28 cellular contexts compared by ENCODE assay signal in genomic region chr4:56680266-56680665, GRCh38. TPM values are rescaled to one million over a fixed set of nuclear protein-coding genes. Genes with fewer than 3 reads are reported as not detected.
DNase-seq lines count a peak whose midpoint lies in the region; ATAC-seq and TF ChIP-seq lines count a peak whose summit lies in the region.
"Had no signal": no experiment of that assay in that cellular context is flagged by ENCODE, and none has a peak within 500 bp of the region (broad histone marks: within the 10 kb centered on the region; RNA-seq: fewer than 3 reads in every experiment).

No MANE protein-coding gene starts in this region.

- no peaks in the 10 kb centered on the region for H3K36me3 ChIP-seq in hepatocyte (replicated peaks; ENCODE audit: insufficient read depth, low read depth)
- no peaks in the 10 kb centered on the region for H3K36me3 ChIP-seq in suprapubic skin
- H3K36me3 ChIP-seq: BLaER1 treated with 17β-estradiol and CSF1 and Interleukin-3, amounts not matched to agents 10 nM and 100 nM; HAP-1 had no signal

- CTCF ChIA-PET in activated CD8-positive, alpha-beta T cell treated with anti-CD3 and anti-CD28 coated beads for 36 hours (lab: Charles Lee): interaction anchor here (1.2 to 2.3 kb wide), 4 partner anchors 9 to 104 kb away, joined by 3 to 8 read pairs (median 4); no protein-coding TSS in a partner anchor

- no peak overlapping the region for H3K27ac Mint-ChIP-seq in activated T-helper 17 cell treated with anti-CD3 and anti-CD28 coated beads, Interleukin-2, amount 50 U/mL, for 72 hours
- no peak overlapping the region for H3K27ac Mint-ChIP-seq in glutamatergic neuron (ENCODE audit: unreplicated experiment)
- no peak overlapping the region for H3K27ac Mint-ChIP-seq in activated CD8-positive, alpha-beta T cell treated with anti-CD3 and anti-CD28 coated beads for 36 hours
- H3K27ac Mint-ChIP-seq: nephron; T-helper 2 cell treated with Interferon-gamma antibody and Interleukin-4, amounts not matched to agents 5 μg/mL and 100 μg/mL, for 36 hours had no signal

- H3K36me3 Mint-ChIP-seq in activated T-helper 17 cell treated with anti-CD3 and anti-CD28 coated beads, Interleukin-2, amount 50 U/mL, for 72 hours (ENCODE audit: low read depth): no peaks in the 10 kb centered on the region
- no peaks in the 10 kb centered on the region for H3K36me3 Mint-ChIP-seq in glutamatergic neuron (ENCODE audit: unreplicated experiment)
- no peaks in the 10 kb centered on the region for H3K36me3 Mint-ChIP-seq in activated CD8-positive, alpha-beta T cell treated with anti-CD3 and anti-CD28 coated beads for 36 hours (ENCODE audit: low read depth)

- H3K27me3 Mint-ChIP-seq in activated T-helper 17 cell treated with anti-CD3 and anti-CD28 coated beads, Interleukin-2, amount 50 U/mL, for 72 hours: peaks cover 23% of the 10 kb centered on the region
- peaks cover 4% of the 10 kb centered on the region for H3K27me3 Mint-ChIP-seq in glutamatergic neuron (ENCODE audit: unreplicated experiment)
- peaks cover 18% of the 10 kb centered on the region for H3K27me3 Mint-ChIP-seq in activated CD8-positive, alpha-beta T cell treated with anti-CD3 and anti-CD28 coated beads for 36 hours

- DNase-seq in HT-29 (ENCODE audit: low spot score) (peak; percentile 32), hepatocyte (ENCODE audit: low spot score) (no peak), suprapubic skin (ENCODE audit: low spot score in 2 of 2) (no peak), cerebellum (ENCODE audit: low spot score) (no peak), glutamatergic neuron (no peak)
- no peak for DNase-seq in activated CD8-positive, alpha-beta T cell treated with anti-CD3 and anti-CD28 coated beads for 36 hours
- DNase-seq: activated CD4-positive, alpha-beta T cell treated with anti-CD3 and anti-CD28 coated beads for 4 hours; activated CD8-positive, alpha-beta memory T cell treated with anti-CD3 and anti-CD28 coated beads for 24 hours; activated effector memory CD4-positive, alpha-beta T cell treated with Interleukin-2 at 50 U/mL for 16 hours; DMS79; effector CD4-positive, alpha-beta T cell; GDM1; islet precursor cell; Karpas-422; NCI-H1417 treated with DMSO at 0.1 percent for 48 hours; NCI-H2081; NCI-H526 treated with DMSO at 0.1 percent for 48 hours; SIG-M5; stimulated activated CD4-positive, alpha-beta T cell treated with anti-CD3 and anti-CD28 coated beads, Interleukin-1b, Interleukin-23, amount 100 ng/mL, for 48 hours; stimulated activated naive CD8-positive, alpha-beta T cell treated with anti-CD3 and anti-CD28 coated beads, Interleukin-15, Interleukin-2, amounts not matched to agents 100 U/mL and 50 U/mL, for 24 hours had no signal

- no peak for ATAC-seq in activated T-helper 17 cell treated with anti-CD3 and anti-CD28 coated beads, Interleukin-2, amount 50 U/mL, for 72 hours (replicated peaks)
- ATAC-seq in activated CD8-positive, alpha-beta T cell treated with anti-CD3 and anti-CD28 coated beads for 36 hours: no peak
- ATAC-seq: HepG2, Panc1 had no signal

- H3K79me2 ChIP-seq in hepatocyte: no peaks in the 10 kb centered on the region

- POLR2A ChIA-PET in activated CD8-positive, alpha-beta T cell treated with anti-CD3 and anti-CD28 coated beads for 36 hours (lab: Charles Lee): interaction anchor here (0.7 kb wide), 1 partner anchor 8 kb away, joined by 4 read pairs; no protein-coding TSS in a partner anchor

- peak overlapping the region; percentile 4 for H3K27ac ChIP-seq in hepatocyte
- peak overlapping the region; percentile 83 for H3K27ac ChIP-seq in suprapubic skin
- H3K27ac ChIP-seq: BLaER1 treated with 17β-estradiol and CSF1 and Interleukin-3, amounts not matched to agents 10 nM and 100 nM had no signal

- H3K4me3 Mint-ChIP-seq in activated T-helper 17 cell treated with anti-CD3 and anti-CD28 coated beads, Interleukin-2, amount 50 U/mL, for 72 hours: peak overlapping the region; percentile 66
- no peak overlapping the region for H3K4me3 Mint-ChIP-seq in glutamatergic neuron (ENCODE audit: unreplicated experiment)
- H3K4me3 Mint-ChIP-seq in activated CD8-positive, alpha-beta T cell treated with anti-CD3 and anti-CD28 coated beads for 36 hours: no peak overlapping the region
- H3K4me3 Mint-ChIP-seq: nephron had no signal

- WGBS in hepatocyte (ENCODE audit: low lambda C conversion rate, missing lambda C conversion rate): 41% methylated on average over 1 of the region's 1 CpG
- 46% methylated on average over 1 of the region's 1 CpG for WGBS in suprapubic skin

- peaks cover 21% of the 10 kb centered on the region for H3K4me1 Mint-ChIP-seq in activated T-helper 17 cell treated with anti-CD3 and anti-CD28 coated beads, Interleukin-2, amount 50 U/mL, for 72 hours
- H3K4me1 Mint-ChIP-seq in glutamatergic neuron (ENCODE audit: low read depth, unreplicated experiment): peaks cover 28% of the 10 kb centered on the region
- H3K4me1 Mint-ChIP-seq in activated CD8-positive, alpha-beta T cell treated with anti-CD3 and anti-CD28 coated beads for 36 hours (ENCODE audit: low read depth): peaks cover 25% of the 10 kb centered on the region

- H3K9me3 Mint-ChIP-seq in activated T-helper 17 cell treated with anti-CD3 and anti-CD28 coated beads, Interleukin-2, amount 50 U/mL, for 72 hours: no peaks in the 10 kb centered on the region
- H3K9me3 Mint-ChIP-seq in glutamatergic neuron (ENCODE audit: unreplicated experiment): no peaks in the 10 kb centered on the region
- no peaks in the 10 kb centered on the region for H3K9me3 Mint-ChIP-seq in activated CD8-positive, alpha-beta T cell treated with anti-CD3 and anti-CD28 coated beads for 36 hours
- H3K9me3 Mint-ChIP-seq: nephron; T-helper 2 cell treated with Interferon-gamma antibody and Interleukin-4, amounts not matched to agents 5 μg/mL and 100 μg/mL, for 36 hours had no signal

- H3K9me3 ChIP-seq in hepatocyte (ENCODE audit: low read depth): no peaks in the 10 kb centered on the region
- H3K9me3 ChIP-seq in suprapubic skin: no peaks in the 10 kb centered on the region
- H3K9me3 ChIP-seq: BLaER1 treated with 17β-estradiol and CSF1 and Interleukin-3, amounts not matched to agents 10 nM and 100 nM; HAP-1 had no signal

- no peak for TF ChIP-seq EP300 in suprapubic skin (IDR thresholded peaks at IDR 0.05)

- no peak overlapping the region for H3K4me3 ChIP-seq in hepatocyte
- peak overlapping the region; percentile 38 for H3K4me3 ChIP-seq in suprapubic skin
- H3K4me3 ChIP-seq: BLaER1 treated with 17β-estradiol and CSF1 and Interleukin-3, amounts not matched to agents 10 nM and 100 nM; HAP-1 had no signal

- H3K4me2 ChIP-seq in hepatocyte: peak overlapping the region; percentile 53
- H3K4me2 ChIP-seq: BLaER1 treated with 17β-estradiol and CSF1 and Interleukin-3, amounts not matched to agents 10 nM and 100 nM had no signal

- no peak overlapping the region for H2AFZ ChIP-seq in hepatocyte

- TF ChIP-seq POLR2A in suprapubic skin (IDR thresholded peaks at IDR 0.05): no peak

- no peaks in the 10 kb centered on the region for H3K9me2 ChIP-seq in hepatocyte (replicated peaks; ENCODE audit: insufficient read depth)

- TF ChIP-seq CTCF in hepatocyte (IDR thresholded peaks at IDR 0.05; ENCODE audit: poor library complexity): no peak
- no peak for TF ChIP-seq CTCF in suprapubic skin (IDR thresholded peaks at IDR 0.05)
- no peak for TF ChIP-seq CTCF in glutamatergic neuron (IDR thresholded peaks at IDR 0.05; ENCODE audit: partially characterized antibody, unreplicated experiment)
- no peak for TF ChIP-seq CTCF in activated CD8-positive, alpha-beta T cell treated with anti-CD3 and anti-CD28 coated beads for 36 hours (IDR thresholded peaks at IDR 0.05)

- no peaks in the 10 kb centered on the region for H4K20me1 ChIP-seq in hepatocyte (ENCODE audit: insufficient read depth, poor library complexity, severe bottlenecking)
- H4K20me1 ChIP-seq: BLaER1 treated with 17β-estradiol and CSF1 and Interleukin-3, amounts not matched to agents 10 nM and 100 nM had no signal

- no peaks in the 10 kb centered on the region for H3K27me3 ChIP-seq in hepatocyte
- H3K27me3 ChIP-seq in suprapubic skin: no peaks in the 10 kb centered on the region
- H3K27me3 ChIP-seq: BLaER1 treated with 17β-estradiol and CSF1 and Interleukin-3, amounts not matched to agents 10 nM and 100 nM had no signal

- peaks cover 4% of the 10 kb centered on the region for H3K4me1 ChIP-seq in hepatocyte (ENCODE audit: insufficient read depth)
- peaks cover 26% of the 10 kb centered on the region for H3K4me1 ChIP-seq in suprapubic skin
- H3K4me1 ChIP-seq: BLaER1 treated with 17β-estradiol and CSF1 and Interleukin-3, amounts not matched to agents 10 nM and 100 nM; HAP-1 had no signal

- intact Hi-C loops in activated CD8-positive, alpha-beta T cell treated with anti-CD3 and anti-CD28 coated beads for 36 hours (cut with micrococcal nuclease): loop anchor here (10.0 kb wide), 1 partner anchor 115 kb away; no protein-coding TSS in a partner anchor

RNA-seq across cellular contexts. Expression of gene HOPX, which starts 0.8 kb away (rescaled TPM):
- 3.0 TPM in 2 replicates for total RNA-seq in HT-29 (2014; rRNA removed; shearing (Covaris generic))
- total RNA-seq in activated T-helper 17 cell treated with anti-CD3 and anti-CD28 coated beads, Interleukin-2, amount 50 U/mL, for 72 hours: 100 to 1,000 TPM in 1 of 2 donors, 10 to 100 TPM in 1; 53.6 to 118 TPM
- total RNA-seq in hepatocyte: 17.7 and 20.8 TPM in 2 replicates
- 11.7 and 17.5 TPM in 2 replicates for polyA plus RNA-seq in hepatocyte
- total RNA-seq in suprapubic skin: 1,000 to 10,000 TPM in 3 of 4 donors, 100 to 1,000 TPM in 1; 405 to 1,883 (median 1,516) TPM
- total RNA-seq in cerebellum: 17.4 TPM
- total RNA-seq in glutamatergic neuron (ENCODE audit: unreplicated experiment): 0.54 TPM
- 10 to 100 TPM; 55.8 to 58.7 TPM for total RNA-seq in activated CD8-positive, alpha-beta T cell treated with anti-CD3 and anti-CD28 coated beads for 36 hours
- total RNA-seq: epithelial cell of proximal tubule, HepG2 had no signal
- polyA plus RNA-seq: HepG2 had no signal
